ENCODE assay signal across 1 cellular context in the genomic region with DNA sequence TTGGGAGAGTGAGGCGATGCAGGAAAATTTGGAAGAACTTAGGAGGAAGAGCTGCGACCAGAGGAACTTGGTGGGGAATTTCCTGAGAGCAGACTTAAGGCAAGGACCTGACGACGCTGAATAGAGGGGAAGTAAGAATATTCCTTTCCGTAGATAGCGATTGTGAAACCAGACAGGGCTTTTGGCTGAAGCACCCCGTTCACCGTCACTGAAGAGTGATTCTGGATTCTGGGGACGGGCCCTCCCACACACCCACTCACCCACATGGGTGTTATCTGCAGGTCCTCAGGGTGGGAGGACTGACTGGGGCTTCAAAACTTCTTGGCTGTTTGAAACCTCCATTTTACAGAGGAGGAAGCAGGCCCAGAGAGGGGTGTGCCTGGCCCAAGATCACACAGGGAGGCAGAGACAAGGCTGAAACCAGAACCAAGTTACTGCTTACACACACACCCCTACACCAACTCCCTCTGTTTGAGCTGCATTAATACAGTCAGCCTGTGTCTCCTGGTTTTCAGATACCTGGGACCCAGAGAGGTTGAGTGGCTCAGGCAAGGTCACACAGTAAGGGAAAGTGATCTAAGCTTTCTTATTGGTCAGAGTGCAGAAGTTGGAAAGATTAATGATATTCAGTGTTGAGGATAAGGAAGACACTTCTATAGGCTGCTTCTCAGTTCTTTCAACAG.
TF ChIP-seq lines count a peak whose summit lies in the region.

No MANE protein-coding gene starts in this region.

TF ChIP-seq in K562, 482 proteins besides CTCF, POLR2A, EP300 and RAD21 (continues in another document):
- TF ChIP-seq CXXC5 (CRISPR knock-in tag; IDR thresholded peaks at IDR 0.05) (peak; percentile 18; the same call in 1 of the 2 replicates), THRAP3 (IDR thresholded peaks at IDR 0.05; ENCODE audit: borderline replicate concordance) (peak; percentile 61; the same call in 1 of the 2 replicates), ZFP36 (IDR thresholded peaks at IDR 0.05; ENCODE audit: low read depth, low read length, partially characterized antibody) (peak; percentile 95), ZBED1 (IDR thresholded peaks at IDR 0.05) (no peak), ARNT (IDR thresholded peaks at IDR 0.05) (peak; percentile 60 to 65; a peak in 3 of 4 replicates), TEAD2 (tag; IDR thresholded peaks at IDR 0.05) (no peak), SMAD1 (IDR thresholded peaks at IDR 0.05; ENCODE audit: low read depth, low read length, partially characterized antibody) (no peak), RBM39 (optimal IDR thresholded peaks at IDR 0.05; ENCODE audit: low read depth, low read length) (no peak), POLR2B (IDR thresholded peaks at IDR 0.05; ENCODE audit: low read depth, partially characterized antibody) (no peak), L3MBTL2 (IDR thresholded peaks at IDR 0.05) (0 out of 2 replicates have a peak, but pooled peaks have one; percentile 38), HIVEP1 (CRISPR knock-in tag; IDR thresholded peaks at IDR 0.05) (no peak), ZEB2 (IDR thresholded peaks at IDR 0.05) (no peak), ZNF165 (CRISPR knock-in tag; IDR thresholded peaks at IDR 0.05; ENCODE audit: borderline replicate concordance) (no peak), JUN (IDR thresholded peaks at IDR 0.05; ENCODE audit: borderline replicate concordance, low read depth, low read length) (0 out of 2 replicates have a peak, but pooled peaks have one; percentile 16), JUN (CRISPR knock-in tag; IDR thresholded peaks at IDR 0.05; ENCODE audit: borderline replicate concordance) (no peak), ZNF24 (IDR thresholded peaks at IDR 0.05) (no peak), TSC22D4 (tag; IDR thresholded peaks at IDR 0.05) (no peak), NEUROD1 (IDR thresholded peaks at IDR 0.05; ENCODE audit: borderline replicate concordance, low read depth, low read length, partially characterized antibody) (peak; percentile 38), SMARCC2 (IDR thresholded peaks at IDR 0.05; ENCODE audit: low read depth) (no peak), NCOA6 (IDR thresholded peaks at IDR 0.05) (no peak), FOS (IDR thresholded peaks at IDR 0.05; ENCODE audit: extremely low read depth, insufficient read length) (no peak), ZNF830 (CRISPR knock-in tag; IDR thresholded peaks at IDR 0.05) (0 out of 2 replicates have a peak, but pooled peaks have one; percentile 81), ZFPM2 (CRISPR knock-in tag; IDR thresholded peaks at IDR 0.05) (no peak), DIDO1 (tag; IDR thresholded peaks at IDR 0.05; ENCODE audit: low read depth) (no peak), SIRT6 (IDR thresholded peaks at IDR 0.05; ENCODE audit: low read depth, low read length) (no peak), CBX5 (IDR thresholded peaks at IDR 0.05; ENCODE audit: borderline replicate concordance, low read depth) (no peak), ZNF146 (CRISPR knock-in tag; IDR thresholded peaks at IDR 0.05; ENCODE audit: unreplicated experiment) (no peak), POLR2AphosphoS2 (IDR thresholded peaks at IDR 0.05; ENCODE audit: low read length) (no peak), ZNF239 (CRISPR knock-in tag; IDR thresholded peaks at IDR 0.05) (peak; percentile 88), PREB (CRISPR knock-in tag; IDR thresholded peaks at IDR 0.05) (no peak), PHF21A (IDR thresholded peaks at IDR 0.05; ENCODE audit: borderline replicate concordance, low read depth) (no peak), MBD1 (CRISPR knock-in tag; IDR thresholded peaks at IDR 0.05) (no peak), HNRNPL (IDR thresholded peaks at IDR 0.05; ENCODE audit: low read depth, low read length) (no peak), PPARD (CRISPR knock-in tag; IDR thresholded peaks at IDR 0.05) (no peak), SMAD4 (CRISPR knock-in tag; conservative IDR thresholded peaks at IDR 0.05) (peak; percentile 74), ARID4B (CRISPR knock-in tag; IDR thresholded peaks at IDR 0.05) (no peak), BHLHE40 (IDR thresholded peaks at IDR 0.05; ENCODE audit: low read length) (peak; percentile 49), ZNF23 (CRISPR knock-in tag; IDR thresholded peaks at IDR 0.05) (no peak), MEF2D (tag; conservative IDR thresholded peaks at IDR 0.05; ENCODE audit: low read depth) (peak; percentile 19; the same call in 1 of the 2 replicates), KDM1A (IDR thresholded peaks at IDR 0.05) (peak; percentile 91 to 95), LEF1 (IDR thresholded peaks at IDR 0.05) (peak; percentile 39; the same call in 1 of the 2 replicates), C11orf30 (IDR thresholded peaks at IDR 0.05; ENCODE audit: low read depth) (no peak), ZNF384 (IDR thresholded peaks at IDR 0.05; ENCODE audit: low read depth, low read length) (no peak), USF2 (CRISPR knock-in tag; IDR thresholded peaks at IDR 0.05) (no peak), ATF7 (IDR thresholded peaks at IDR 0.05) (peak; percentile 44; the same call in 1 of the 2 replicates), ZSCAN32 (CRISPR knock-in tag; IDR thresholded peaks at IDR 0.05) (no peak), ETV6 (IDR thresholded peaks at IDR 0.05; ENCODE audit: borderline replicate concordance in 1 of 2, low read depth in 2 of 2, low read length in 1 of 2) (peak in 1 of 2 experiments; percentile 75; a peak in 1 of 4 replicates), ETV6 (CRISPR knock-in tag; IDR thresholded peaks at IDR 0.05; ENCODE audit: borderline replicate concordance) (no peak), PHB2 (IDR thresholded peaks at IDR 0.05; ENCODE audit: low read depth) (no peak), SOX6 (IDR thresholded peaks at IDR 0.05) (no peak), PYGO2 (tag; IDR thresholded peaks at IDR 0.05) (no peak), CHCHD3 (CRISPR knock-in tag; IDR thresholded peaks at IDR 0.05) (no peak)
- TF ChIP-seq, protein P1, sequence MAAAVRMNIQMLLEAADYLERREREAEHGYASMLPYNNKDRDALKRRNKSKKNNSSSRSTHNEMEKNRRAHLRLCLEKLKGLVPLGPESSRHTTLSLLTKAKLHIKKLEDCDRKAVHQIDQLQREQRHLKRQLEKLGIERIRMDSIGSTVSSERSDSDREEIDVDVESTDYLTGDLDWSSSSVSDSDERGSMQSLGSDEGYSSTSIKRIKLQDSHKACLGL (CRISPR knock-in tag; IDR thresholded peaks at IDR 0.05; ENCODE audit: borderline replicate concordance, poor library complexity, severe bottlenecking), result no peak
- TF ChIP-seq, protein P2, sequence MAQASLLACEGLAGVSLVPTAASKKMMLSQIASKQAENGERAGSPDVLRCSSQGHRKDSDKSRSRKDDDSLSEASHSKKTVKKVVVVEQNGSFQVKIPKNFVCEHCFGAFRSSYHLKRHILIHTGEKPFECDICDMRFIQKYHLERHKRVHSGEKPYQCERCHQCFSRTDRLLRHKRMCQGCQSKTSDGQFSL (CRISPR knock-in tag; IDR thresholded peaks at IDR 0.05), result no peak
- TF ChIP-seq, protein P2 (tag; IDR thresholded peaks at IDR 0.05), result no peak
- TF ChIP-seq, protein P3, sequence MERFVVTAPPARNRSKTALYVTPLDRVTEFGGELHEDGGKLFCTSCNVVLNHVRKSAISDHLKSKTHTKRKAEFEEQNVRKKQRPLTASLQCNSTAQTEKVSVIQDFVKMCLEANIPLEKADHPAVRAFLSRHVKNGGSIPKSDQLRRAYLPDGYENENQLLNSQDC (CRISPR knock-in tag; IDR thresholded peaks at IDR 0.05), result no peak
- TF ChIP-seq, protein P4, sequence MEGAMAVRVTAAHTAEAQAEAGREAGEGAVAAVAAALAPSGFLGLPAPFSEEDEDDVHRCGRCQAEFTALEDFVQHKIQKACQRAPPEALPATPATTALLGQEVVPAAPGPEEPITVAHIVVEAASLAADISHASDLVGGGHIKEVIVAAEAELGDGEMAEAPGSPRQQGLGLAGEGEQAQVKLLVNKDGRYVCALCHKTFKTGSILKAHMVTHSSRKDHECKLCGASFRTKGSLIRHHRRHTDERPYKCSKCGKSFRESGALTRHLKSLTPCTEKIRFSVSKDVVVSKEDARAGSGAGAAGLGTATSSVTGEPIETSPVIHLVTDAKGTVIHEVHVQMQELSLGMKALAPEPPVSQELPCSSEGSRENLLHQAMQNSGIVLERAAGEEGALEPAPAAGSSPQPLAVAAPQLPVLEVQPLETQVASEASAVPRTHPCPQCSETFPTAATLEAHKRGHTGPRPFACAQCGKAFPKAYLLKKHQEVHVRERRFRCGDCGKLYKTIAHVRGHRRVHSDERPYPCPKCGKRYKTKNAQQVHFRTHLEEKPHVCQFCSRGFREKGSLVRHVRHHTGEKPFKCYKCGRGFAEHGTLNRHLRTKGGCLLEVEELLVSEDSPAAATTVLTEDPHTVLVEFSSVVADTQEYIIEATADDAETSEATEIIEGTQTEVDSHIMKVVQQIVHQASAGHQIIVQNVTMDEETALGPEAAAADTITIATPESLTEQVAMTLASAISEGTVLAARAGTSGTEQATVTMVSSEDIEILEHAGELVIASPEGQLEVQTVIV (CRISPR knock-in tag; IDR thresholded peaks at IDR 0.05; ENCODE audit: borderline replicate concordance), result no peak
- TF ChIP-seq, protein P5, sequence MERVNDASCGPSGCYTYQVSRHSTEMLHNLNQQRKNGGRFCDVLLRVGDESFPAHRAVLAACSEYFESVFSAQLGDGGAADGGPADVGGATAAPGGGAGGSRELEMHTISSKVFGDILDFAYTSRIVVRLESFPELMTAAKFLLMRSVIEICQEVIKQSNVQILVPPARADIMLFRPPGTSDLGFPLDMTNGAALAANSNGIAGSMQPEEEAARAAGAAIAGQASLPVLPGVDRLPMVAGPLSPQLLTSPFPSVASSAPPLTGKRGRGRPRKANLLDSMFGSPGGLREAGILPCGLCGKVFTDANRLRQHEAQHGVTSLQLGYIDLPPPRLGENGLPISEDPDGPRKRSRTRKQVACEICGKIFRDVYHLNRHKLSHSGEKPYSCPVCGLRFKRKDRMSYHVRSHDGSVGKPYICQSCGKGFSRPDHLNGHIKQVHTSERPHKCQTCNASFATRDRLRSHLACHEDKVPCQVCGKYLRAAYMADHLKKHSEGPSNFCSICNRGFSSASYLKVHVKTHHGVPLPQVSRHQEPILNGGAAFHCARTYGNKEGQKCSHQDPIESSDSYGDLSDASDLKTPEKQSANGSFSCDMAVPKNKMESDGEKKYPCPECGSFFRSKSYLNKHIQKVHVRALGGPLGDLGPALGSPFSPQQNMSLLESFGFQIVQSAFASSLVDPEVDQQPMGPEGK (CRISPR knock-in tag; IDR thresholded peaks at IDR 0.05; ENCODE audit: borderline replicate concordance), result no peak
